In the genomic region with DNA sequence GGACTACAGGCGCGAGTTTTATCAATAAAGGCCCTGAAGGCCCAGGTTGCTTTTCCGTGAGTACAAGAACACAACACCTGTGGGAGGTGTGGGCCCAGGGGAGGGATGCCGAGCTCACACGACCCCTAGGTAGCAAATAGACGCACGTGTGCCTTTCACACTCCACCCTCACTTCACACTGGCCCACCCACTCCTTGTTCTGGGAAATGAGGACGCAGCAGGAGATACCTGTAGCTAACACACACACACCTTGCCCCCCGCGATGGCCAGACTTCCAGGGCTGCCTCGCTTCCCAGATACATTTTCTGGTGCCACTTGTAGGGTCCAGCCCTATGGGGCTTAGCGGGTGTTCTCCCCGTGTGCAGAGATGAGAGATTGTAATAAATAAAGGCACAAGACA, we compare ENCODE assay signal across 11 cellular contexts. TPM values are rescaled to one million over a fixed set of nuclear protein-coding genes. Genes with fewer than 3 reads are reported as not detected.
DNase-seq lines count a peak whose midpoint lies in the region; ATAC-seq, FAIRE-seq and TF ChIP-seq lines count a peak whose summit lies in the region.
"Had no signal": no experiment of that assay in that cellular context is flagged by ENCODE, and none has a peak within 500 bp of the region (broad histone marks: within the 10 kb centered on the region; RNA-seq: fewer than 3 reads in every experiment).

No MANE protein-coding gene starts in this region.

- TF ChIP-seq POLR2A in gastroesophageal sphincter (IDR thresholded peaks at IDR 0.05) (no peak), stomach (IDR thresholded peaks at IDR 0.05) (no peak)

- H3K27me3 Mint-ChIP-seq in activated CD8-positive, alpha-beta memory T cell treated with anti-CD3 and anti-CD28 coated beads, Interleukin-2, amount 10 ng/mL, durations not matched to agents 7 days and 5 days = no peaks in the 10 kb centered on the region
- peaks cover 2% of the 10 kb centered on the region for H3K27me3 Mint-ChIP-seq in activated CD8-positive, alpha-beta T cell treated with anti-CD3 and anti-CD28 coated beads for 36 hours

- POLR2A ChIA-PET in activated CD8-positive, alpha-beta T cell treated with anti-CD3 and anti-CD28 coated beads for 36 hours (lab: Charles Lee) = no interaction called here

- no peaks in the 10 kb centered on the region for H3K36me3 Mint-ChIP-seq in activated CD8-positive, alpha-beta memory T cell treated with anti-CD3 and anti-CD28 coated beads, Interleukin-2, amount 10 ng/mL, durations not matched to agents 7 days and 5 days
- no peaks in the 10 kb centered on the region for H3K36me3 Mint-ChIP-seq in activated CD8-positive, alpha-beta T cell treated with anti-CD3 and anti-CD28 coated beads for 36 hours (ENCODE audit: low read depth)

- no peak for DNase-seq in activated CD8-positive, alpha-beta memory T cell treated with anti-CD3 and anti-CD28 coated beads, Interleukin-2, amount 10 ng/mL, durations not matched to agents 7 days and 5 days
- DNase-seq in activated CD8-positive, alpha-beta memory T cell treated with anti-CD3 and anti-CD28 coated beads, Interleukin-2, amount 50 U/mL, for 48 hours = no peak
- DNase-seq in activated CD8-positive, alpha-beta T cell treated with anti-CD3 and anti-CD28 coated beads for 36 hours = no peak
- DNase-seq in stomach (no peak), GM19239 (ENCODE audit: insufficient read length, low spot score) (no peak)
- DNase-seq in stimulated activated CD4-positive, alpha-beta T cell treated with anti-CD3 and anti-CD28 coated beads, Interleukin-1b, Interleukin-23, amount 100 ng/mL, for 48 hours = no peak
- no peak for DNase-seq in activated CD4-positive, alpha-beta T cell treated with anti-CD3 and anti-CD28 coated beads, Interleukin-2, amount 50 U/mL, for 4 hours

- peak overlapping the region; percentile 71 for H3K4me3 Mint-ChIP-seq in activated CD8-positive, alpha-beta memory T cell treated with anti-CD3 and anti-CD28 coated beads, Interleukin-2, amount 10 ng/mL, durations not matched to agents 7 days and 5 days
- H3K4me3 Mint-ChIP-seq in activated CD8-positive, alpha-beta T cell treated with anti-CD3 and anti-CD28 coated beads for 36 hours = peak overlapping the region; percentile 76

- CTCF ChIA-PET in activated CD8-positive, alpha-beta memory T cell treated with anti-CD3 and anti-CD28 coated beads, Interleukin-2, amount 10 ng/mL, durations not matched to agents 7 days and 5 days (lab: Charles Lee) = interaction anchor here (0.8 to 1.2 kb wide), 2 partner anchors 28 to 54 kb away, joined by 3 to 4 read pairs; no protein-coding TSS in a partner anchor
- CTCF ChIA-PET in activated CD8-positive, alpha-beta T cell treated with anti-CD3 and anti-CD28 coated beads for 36 hours (lab: Charles Lee) = interaction anchor here (1.5 kb wide), 1 partner anchor 23 kb away, joined by 3 read pairs; no protein-coding TSS in a partner anchor

- peak overlapping the region in 3 of 4 donors; percentile 85 to 90 (median 88) for H3K27ac ChIP-seq in gastroesophageal sphincter
- no peak overlapping the region for H3K27ac ChIP-seq in stomach

- H3K27ac Mint-ChIP-seq in activated CD8-positive, alpha-beta memory T cell treated with anti-CD3 and anti-CD28 coated beads, Interleukin-2, amount 10 ng/mL, durations not matched to agents 7 days and 5 days = no peak overlapping the region
- peak overlapping the region; percentile 20 for H3K27ac Mint-ChIP-seq in activated CD8-positive, alpha-beta T cell treated with anti-CD3 and anti-CD28 coated beads for 36 hours

- no peak for FAIRE-seq in GM19239 (lab: Jason Lieb, UNC)

- H3K4me1 ChIP-seq in gastroesophageal sphincter (peaks cover 0 to 42% (median 10%) of the 10 kb centered on the region in 3 donors), stomach (peaks cover 19 to 44% (median 32%) of the 10 kb centered on the region in 4 donors)

- TF ChIP-seq CTCF in activated CD8-positive, alpha-beta T cell treated with anti-CD3 and anti-CD28 coated beads for 36 hours (IDR thresholded peaks at IDR 0.05) = no peak
- TF ChIP-seq CTCF in gastroesophageal sphincter (IDR thresholded peaks at IDR 0.05) = no peak
- TF ChIP-seq CTCF in stomach (IDR thresholded peaks at IDR 0.05) = no peak

- WGBS in gastroesophageal sphincter (ENCODE audit: low coverage in 1 of 2), 2 donors = 93% methylated on average over 3 of the region's 13 CpGs; no CpG with 5 or more reads in 1 of the 2 donors
- WGBS in stomach, 5 donors = 66 to 76% (median 71%) methylated on average over 13 of the region's 13 CpGs

- H3K4me1 Mint-ChIP-seq in activated CD8-positive, alpha-beta memory T cell treated with anti-CD3 and anti-CD28 coated beads, Interleukin-2, amount 10 ng/mL, durations not matched to agents 7 days and 5 days = peaks cover 32% of the 10 kb centered on the region
- H3K4me1 Mint-ChIP-seq in activated CD8-positive, alpha-beta T cell treated with anti-CD3 and anti-CD28 coated beads for 36 hours (ENCODE audit: low read depth) = peaks cover 25% of the 10 kb centered on the region

- intact Hi-C loops in activated CD8-positive, alpha-beta T cell treated with anti-CD3 and anti-CD28 coated beads for 36 hours (cut with micrococcal nuclease) = no loop called here
- intact Hi-C loops in stomach (cut with DNase I; ENCODE audit: low total_unique reads) = no loop called here

- H3K4me3 ChIP-seq in gastroesophageal sphincter = peak overlapping the region in 1 of 2 donors; percentile 88
- H3K4me3 ChIP-seq in stomach = peak overlapping the region; percentile 72 to 85 (median 80)

- H3K9me3 ChIP-seq in gastroesophageal sphincter (no peaks in the 10 kb centered on the region), stomach (no peaks in the 10 kb centered on the region)
- H3K9me3 ChIP-seq: left lung had no signal

- no peaks in the 10 kb centered on the region for H3K9me3 Mint-ChIP-seq in activated CD8-positive, alpha-beta memory T cell treated with anti-CD3 and anti-CD28 coated beads, Interleukin-2, amount 10 ng/mL, durations not matched to agents 7 days and 5 days (ENCODE audit: low read depth)
- H3K9me3 Mint-ChIP-seq in activated CD8-positive, alpha-beta T cell treated with anti-CD3 and anti-CD28 coated beads for 36 hours = no peaks in the 10 kb centered on the region

- TF ChIP-seq EP300 in gastroesophageal sphincter (IDR thresholded peaks at IDR 0.05) (no peak), stomach (IDR thresholded peaks at IDR 0.05) (no peak)

- H3K36me3 ChIP-seq in gastroesophageal sphincter (peaks cover 0 to 28% of the 10 kb centered on the region in 2 donors), stomach (peaks cover 2 to 24% (median 5%) of the 10 kb centered on the region in 4 donors)

- H3K27me3 ChIP-seq in gastroesophageal sphincter (peaks cover 11% of the 10 kb centered on the region), stomach (peaks cover 0 to 10% (median 0%) of the 10 kb centered on the region in 3 donors)

- ATAC-seq in activated CD8-positive, alpha-beta memory T cell treated with anti-CD3 and anti-CD28 coated beads, Interleukin-2, amount 10 ng/mL, durations not matched to agents 7 days and 5 days = no peak
- no peak for ATAC-seq in activated CD8-positive, alpha-beta T cell treated with anti-CD3 and anti-CD28 coated beads for 36 hours
- ATAC-seq in gastroesophageal sphincter = no peak

RNA-seq across cellular contexts. Expression of gene CCDC27, which starts 4.3 kb away (rescaled TPM):
- total RNA-seq in activated CD8-positive, alpha-beta memory T cell treated with anti-CD3 and anti-CD28 coated beads, Interleukin-2, amount 10 ng/mL, durations not matched to agents 7 days and 5 days = not detected
- not detected for total RNA-seq in activated CD8-positive, alpha-beta T cell treated with anti-CD3 and anti-CD28 coated beads for 36 hours
- total RNA-seq in gastroesophageal sphincter (not detected), stomach (not detected)
- polyA plus RNA-seq in stomach = not detected
- total RNA-seq: dermis microvascular lymphatic vessel endothelial cell, HT1080, left lung had no signal

RNA-seq across cellular contexts. Expression of gene SMIM1, which starts 24.6 kb away (rescaled TPM):
- total RNA-seq in activated CD8-positive, alpha-beta memory T cell treated with anti-CD3 and anti-CD28 coated beads, Interleukin-2, amount 10 ng/mL, durations not matched to agents 7 days and 5 days = not detected
- total RNA-seq in activated CD8-positive, alpha-beta T cell treated with anti-CD3 and anti-CD28 coated beads for 36 hours = 1 to 10 TPM; 1.5 to 2.2 TPM
- 1 to 10 TPM in 3 of 4 donors, not detected in 1; 2.6 to 8.4 (median 4.7) TPM for total RNA-seq in gastroesophageal sphincter
- total RNA-seq in stomach = not detected
- polyA plus RNA-seq in stomach = 10 to 100 TPM in 2 of 3 donors, 1 to 10 TPM in 1; 7.3 to 26.5 (median 12.5) TPM

RNA-seq across cellular contexts. Expression of gene LRRC47, which starts 48.4 kb away (rescaled TPM):
- total RNA-seq in activated CD8-positive, alpha-beta memory T cell treated with anti-CD3 and anti-CD28 coated beads, Interleukin-2, amount 10 ng/mL, durations not matched to agents 7 days and 5 days = 10 to 100 TPM; 31.8 to 42.6 TPM
- 10 to 100 TPM; 32.6 to 33.1 TPM for total RNA-seq in activated CD8-positive, alpha-beta T cell treated with anti-CD3 and anti-CD28 coated beads for 36 hours
- total RNA-seq in gastroesophageal sphincter (10 to 100 TPM; 36.5 to 47.9 (median 46.5) TPM), stomach (100 to 1,000 TPM in 1 of 5 donors, 10 to 100 TPM in 4; 19.8 to 212 (median 49.0) TPM)
- 10 to 100 TPM; 12.0 to 22.9 (median 18.5) TPM for polyA plus RNA-seq in stomach

Comparison
In these comparisons a context has a peak if more than half of its experiments do, and no peak if none do; other contexts are left out.
1. H3K27ac ChIP-seq: peak in gastroesophageal sphincter (3 of 4); none in stomach (0 of 5).